In the genomic region with DNA sequence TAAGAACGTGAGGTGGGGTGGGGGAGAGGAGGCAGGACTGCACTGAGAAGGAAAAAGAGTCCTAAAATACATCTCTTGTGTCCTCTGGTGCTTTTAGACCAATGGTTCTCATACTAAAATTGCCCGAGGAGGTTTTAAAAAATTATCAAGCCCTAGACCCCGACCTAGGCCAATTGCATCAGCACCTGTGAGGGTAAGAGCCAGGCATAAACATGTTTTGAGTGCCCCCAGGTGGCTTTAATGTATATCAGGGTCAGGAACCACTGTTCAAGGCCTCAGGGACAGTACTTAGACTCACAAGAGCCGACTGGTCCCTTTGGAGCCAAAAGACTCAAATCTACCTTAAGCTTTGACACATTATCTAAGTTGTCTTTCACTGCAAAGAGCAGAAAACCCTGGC, we compare ENCODE assay signal across 12 cellular contexts. TPM values are rescaled to one million over a fixed set of nuclear protein-coding genes. Genes with fewer than 3 reads are reported as not detected.
DNase-seq lines count a peak whose midpoint lies in the region; ATAC-seq and TF ChIP-seq lines count a peak whose summit lies in the region.
"Had no signal": no experiment of that assay in that cellular context is flagged by ENCODE, and none has a peak within 500 bp of the region (broad histone marks: within the 10 kb centered on the region; RNA-seq: fewer than 3 reads in every experiment).

No MANE protein-coding gene starts in this region.

- peaks cover 7% of the 10 kb centered on the region for H3K27me3 Mint-ChIP-seq in progenitor cell of endocrine pancreas

- H3K79me2 ChIP-seq in SK-N-SH (ENCODE audit: insufficient read depth), result no peaks in the 10 kb centered on the region
- no peaks in the 10 kb centered on the region for H3K79me2 ChIP-seq in PC-9 (ENCODE audit: low read depth)

- POLR2A ChIA-PET in SK-N-SH (lab: Yijun Ruan, JAX), result no interaction called here
- POLR2A ChIA-PET in PC-9 (lab: Charles Lee; ENCODE audit: unreplicated experiment), result no interaction called here

- no peak overlapping the region for H3K27ac Mint-ChIP-seq in progenitor cell of endocrine pancreas
- H3K27ac Mint-ChIP-seq: activated naive CD8-positive, alpha-beta T cell treated with anti-CD3 and anti-CD28 coated beads, Interleukin-2, amount 10 ng/mL, durations not matched to agents 7 days and 5 days had no signal

- CTCF ChIA-PET in SK-N-SH (lab: Yijun Ruan, JAX), result interaction anchor here (1.1 to 1.4 kb wide), 2 partner anchors 19 to 137 kb away, joined by 3 to 4 read pairs; no protein-coding TSS in a partner anchor
- CTCF ChIA-PET in PC-9 (lab: Charles Lee), result no interaction called here

- no peak overlapping the region for H2BK12ac ChIP-seq in mesenchymal stem cell (ENCODE audit: low read length in 2 of 2)

- no peak overlapping the region for H3K4me3 ChIP-seq in SK-N-SH (ENCODE audit: low read depth in 2 of 2, low read length in 1 of 2)
- H3K4me3 ChIP-seq in PC-9, result no peak overlapping the region
- H3K4me3 ChIP-seq in mesenchymal stem cell (ENCODE audit: insufficient read depth in 1 of 2, low read depth in 1 of 2, low read length in 2 of 2), result no peak overlapping the region
- H3K4me3 ChIP-seq: Peyer's patch, thyroid gland had no signal

- H3K9me3 ChIP-seq in SK-N-SH (no peaks in the 10 kb centered on the region), PC-9 (ENCODE audit: insufficient read depth, low read depth) (no peaks in the 10 kb centered on the region), mesenchymal stem cell (ENCODE audit: control insufficient read depth, low read length) (no peaks in the 10 kb centered on the region)
- H3K9me3 ChIP-seq: Peyer's patch, thyroid gland had no signal

- H3F3A ChIP-seq in SK-N-SH (replicated peaks; ENCODE audit: insufficient read depth), result no peaks in the 10 kb centered on the region
- no peaks in the 10 kb centered on the region for H3F3A ChIP-seq in PC-9 (ENCODE audit: insufficient read depth, low read depth)

- H3K9me3 Mint-ChIP-seq in progenitor cell of endocrine pancreas (ENCODE audit: low read depth), result no peaks in the 10 kb centered on the region
- H3K9me3 Mint-ChIP-seq: activated naive CD8-positive, alpha-beta T cell treated with anti-CD3 and anti-CD28 coated beads, Interleukin-2, amount 10 ng/mL, durations not matched to agents 7 days and 5 days had no signal

- H3K27me3 ChIP-seq in SK-N-SH (ENCODE audit: insufficient read depth) (no peaks in the 10 kb centered on the region), PC-9 (ENCODE audit: insufficient read depth, low read depth) (no peaks in the 10 kb centered on the region), mesenchymal stem cell (ENCODE audit: control insufficient read depth in 1 of 2, insufficient read depth in 1 of 2, low read length in 2 of 2) (peaks cover 0 to 12% of the 10 kb centered on the region in 2 experiments)
- H3K27me3 ChIP-seq: Peyer's patch, thyroid gland had no signal

- H3K4ac ChIP-seq in mesenchymal stem cell (ENCODE audit: low read depth in 1 of 2, low read length in 2 of 2), result no peak overlapping the region

- H4K20me1 ChIP-seq in SK-N-SH (ENCODE audit: insufficient read depth) (no peaks in the 10 kb centered on the region), PC-9 (ENCODE audit: insufficient read depth) (no peaks in the 10 kb centered on the region)

- no peak for ATAC-seq in GM18873 (IDR thresholded peaks at IDR 0.05; ENCODE audit: low FRiP score, unreplicated experiment)

- no peak overlapping the region for H3K23ac ChIP-seq in mesenchymal stem cell (ENCODE audit: low read length in 2 of 2)

- TF ChIP-seq RAD21 in SK-N-SH (IDR thresholded peaks at IDR 0.05; ENCODE audit: low read length), result 0 out of 2 replicates have a peak, but pooled peaks have one; percentile 21

- H3K4me3 Mint-ChIP-seq in progenitor cell of endocrine pancreas (ENCODE audit: low read depth), result no peak overlapping the region
- H3K4me3 Mint-ChIP-seq: activated naive CD8-positive, alpha-beta T cell treated with anti-CD3 and anti-CD28 coated beads, Interleukin-2, amount 10 ng/mL, durations not matched to agents 7 days and 5 days had no signal

- H3K27ac ChIP-seq in SK-N-SH (ENCODE audit: low read depth in 2 of 2, low read length in 1 of 2), result no peak overlapping the region
- no peak overlapping the region for H3K27ac ChIP-seq in PC-9
- no peak overlapping the region for H3K27ac ChIP-seq in mesenchymal stem cell (ENCODE audit: low read length, poor library complexity, severe bottlenecking)
- H3K27ac ChIP-seq: Peyer's patch, thyroid gland had no signal

- no TSS peak for BruUV-seq in PC-9 (replicated peaks; lab: Mats Ljungman, UMichigan)

- H3K4me1 ChIP-seq in SK-N-SH (ENCODE audit: control insufficient read depth in 1 of 2, insufficient read depth in 2 of 2, low read depth in 1 of 2, low read length in 1 of 2) (no peaks in the 10 kb centered on the region), PC-9 (replicated peaks; ENCODE audit: insufficient read depth) (no peaks in the 10 kb centered on the region), mesenchymal stem cell (ENCODE audit: control insufficient read depth, insufficient read depth, low read depth, low read length) (no peaks in the 10 kb centered on the region)
- H3K4me1 ChIP-seq: Peyer's patch, thyroid gland had no signal

- H2AK5ac ChIP-seq in mesenchymal stem cell (ENCODE audit: low read length, severe bottlenecking), result no peak overlapping the region

- no peak overlapping the region for H3K18ac ChIP-seq in mesenchymal stem cell (ENCODE audit: low read depth in 1 of 2, low read length in 2 of 2)

- intact Hi-C loops in PC-9 (cut with micrococcal nuclease; ENCODE audit: unreplicated experiment), result no loop called here

- no peak overlapping the region for H2BK5ac ChIP-seq in mesenchymal stem cell (ENCODE audit: low read depth, low read length, poor library complexity, severe bottlenecking)

- H4K91ac ChIP-seq in mesenchymal stem cell (ENCODE audit: low read length), result no peak overlapping the region

- no peaks in the 10 kb centered on the region for H3K36me3 Mint-ChIP-seq in progenitor cell of endocrine pancreas (ENCODE audit: insufficient read depth)
- H3K36me3 Mint-ChIP-seq: activated naive CD8-positive, alpha-beta T cell treated with anti-CD3 and anti-CD28 coated beads, Interleukin-2, amount 10 ng/mL, durations not matched to agents 7 days and 5 days had no signal

- no peak overlapping the region for H4K8ac ChIP-seq in mesenchymal stem cell (ENCODE audit: low read length)

- DNase-seq in NCI-H1694 treated with DMSO at 0.1 percent for 48 hours (lab: John Stamatoyannopoulos, UW) (peak; percentile 4), NCI-H1694 (lab: John Stamatoyannopoulos, UW) (no peak), NCI-H1417 treated with DMSO at 0.1 percent for 48 hours (lab: John Stamatoyannopoulos, UW) (peak; percentile 20), SK-N-SH (no peak), progenitor cell of endocrine pancreas (ENCODE audit: low spot score, unreplicated experiment) (no peak), PC-9 (no peak), mesenchymal stem cell (no peak)
- DNase-seq: activated naive CD8-positive, alpha-beta T cell treated with anti-CD3 and anti-CD28 coated beads, Interleukin-2, amount 10 ng/mL, durations not matched to agents 7 days and 5 days; NCI-H1048; Peyer's patch; thyroid gland had no signal

- H3K14ac ChIP-seq in mesenchymal stem cell (ENCODE audit: low read length in 2 of 2), result no peak overlapping the region

- H3K4me2 ChIP-seq in SK-N-SH (no peak overlapping the region), PC-9 (no peak overlapping the region), mesenchymal stem cell (ENCODE audit: low read length, poor library complexity, severe bottlenecking) (no peak overlapping the region)

- TF ChIP-seq EP300 in SK-N-SH (IDR thresholded peaks at IDR 0.05; ENCODE audit: borderline replicate concordance in 1 of 2, low read depth in 1 of 2, low read length in 1 of 2), result no peak

- H3K9me2 ChIP-seq in SK-N-SH, result no peaks in the 10 kb centered on the region
- no peaks in the 10 kb centered on the region for H3K9me2 ChIP-seq in PC-9 (ENCODE audit: insufficient read depth)

- no peak overlapping the region for H2AFZ ChIP-seq in SK-N-SH (ENCODE audit: low read depth)
- H2AFZ ChIP-seq in PC-9, result no peak overlapping the region
- H2AFZ ChIP-seq in mesenchymal stem cell (ENCODE audit: low read depth, low read length), result no peak overlapping the region

- 63% methylated on average over 4 of the region's 4 CpGs for WGBS in SK-N-SH (ENCODE audit: low lambda C conversion rate)
- WGBS in mesenchymal stem cell, result 70% methylated on average over 4 of the region's 4 CpGs

- no peak overlapping the region for H2BK120ac ChIP-seq in mesenchymal stem cell (ENCODE audit: low read depth, low read length)

- H2BK15ac ChIP-seq in mesenchymal stem cell (ENCODE audit: low read depth, poor library complexity, severe bottlenecking), result no peak overlapping the region

- no peaks in the 10 kb centered on the region for H3K4me1 Mint-ChIP-seq in progenitor cell of endocrine pancreas (ENCODE audit: low read depth)
- H3K4me1 Mint-ChIP-seq: activated naive CD8-positive, alpha-beta T cell treated with anti-CD3 and anti-CD28 coated beads, Interleukin-2, amount 10 ng/mL, durations not matched to agents 7 days and 5 days had no signal

- no peak for TF ChIP-seq CTCF in SK-N-SH (IDR thresholded peaks at IDR 0.05)
- peak; percentile 46 for TF ChIP-seq CTCF in progenitor cell of endocrine pancreas (IDR thresholded peaks at IDR 0.05; ENCODE audit: unreplicated experiment)
- TF ChIP-seq CTCF in PC-9 (conservative IDR thresholded peaks at IDR 0.05), result no peak

- no peak overlapping the region for H3K9ac ChIP-seq in SK-N-SH
- H3K9ac ChIP-seq in mesenchymal stem cell (ENCODE audit: low read length), result no peak overlapping the region

- H3K36me3 ChIP-seq in SK-N-SH (replicated peaks in 1 of 2; ENCODE audit: control insufficient read depth in 1 of 2, insufficient read depth in 2 of 2, low read length in 1 of 2) (no peaks in the 10 kb centered on the region), PC-9 (ENCODE audit: low read depth) (no peaks in the 10 kb centered on the region), mesenchymal stem cell (ENCODE audit: control insufficient read depth in 1 of 2, insufficient read depth in 2 of 2, low read depth in 1 of 2, low read length in 2 of 2) (no peaks in the 10 kb centered on the region)
- H3K36me3 ChIP-seq: Peyer's patch, thyroid gland had no signal

- H3K79me1 ChIP-seq in mesenchymal stem cell (replicated peaks; ENCODE audit: low read length, poor library complexity, severe bottlenecking), result no peaks in the 10 kb centered on the region

TF ChIP-seq in SK-N-SH, 30 proteins besides CTCF, POLR2A, EP300 and RAD21 (continues in another document):
- TF ChIP-seq TCF12 (IDR thresholded peaks at IDR 0.05) (no peak), YY1 (IDR thresholded peaks at IDR 0.05; ENCODE audit: low read depth) (no peak), NRF1 (IDR thresholded peaks at IDR 0.05; ENCODE audit: low read depth, low read length) (no peak), SIN3A (IDR thresholded peaks at IDR 0.05; ENCODE audit: borderline replicate concordance, low read depth, low read length) (no peak), MXI1 (IDR thresholded peaks at IDR 0.05; ENCODE audit: low read depth, low read length) (no peak)

RNA-seq across cellular contexts. Expression of a gene that starts 37.5 kb away (rescaled TPM):
- polyA plus RNA-seq in SK-N-SH (2012; rRNA removed), result 1.0 and 1.3 TPM in 2 replicates
- 1.0 and 1.1 TPM in 2 replicates for polyA plus RNA-seq in SK-N-SH (2012; cell fraction: cytosol; rRNA removed)
- polyA plus RNA-seq in SK-N-SH (2012; cell fraction: nucleus; rRNA removed), result 0.56 and 1.2 TPM in 2 replicates
- 7.3 and 8.6 TPM in 2 replicates for total RNA-seq in progenitor cell of endocrine pancreas
- 0.74 and 0.98 TPM in 2 replicates for total RNA-seq in PC-9 (2021)
- polyA plus RNA-seq in mesenchymal stem cell (2013, experiment 1 of 2), result 4.3 TPM
- 4.5 TPM for polyA plus RNA-seq in mesenchymal stem cell (2013, experiment 2 of 2)
- total RNA-seq: activated naive CD8-positive, alpha-beta T cell treated with anti-CD3 and anti-CD28 coated beads, Interleukin-2, amount 10 ng/mL, durations not matched to agents 7 days and 5 days had no signal

Comparison
In these comparisons a context has a peak if more than half of its experiments do, and no peak if none do; other contexts are left out.
1. DNase-seq: peak in NCI-H1694 treated with DMSO at 0.1 percent for 48 hours (single experiment) and NCI-H1417 treated with DMSO at 0.1 percent for 48 hours (single experiment); none in NCI-H1694 (single experiment), SK-N-SH (single experiment), progenitor cell of endocrine pancreas (single experiment), PC-9 (0 of 2) and mesenchymal stem cell (single experiment).